ENCODE assay signal across 8 cellular contexts in genomic region chr18:36942264-36942663, GRCh38.
DNase-seq lines count a peak whose midpoint lies in the region; TF ChIP-seq lines count a peak whose summit lies in the region.

No MANE protein-coding gene starts in this region.

- no peak overlapping the region for H3K27ac ChIP-seq in substantia nigra (ENCODE audit: low read depth, low read length, poor library complexity, severe bottlenecking)

- peak; percentile 76 for DNase-seq in D341Med (ENCODE audit: low spot score)
- peak; percentile 10 for DNase-seq in GM19240 (ENCODE audit: insufficient read length, low spot score)
- peak; percentile 38 for DNase-seq in MV-4-11 (lab: John Stamatoyannopoulos, UW)
- peak; percentile 19 for DNase-seq in astrocyte of the cerebellum (ENCODE audit: low read depth)
- no peak for DNase-seq in mesothelial cell of epicardium (ENCODE audit: low spot score in 2 of 2, unreplicated experiment in 2 of 2)
- no peak for DNase-seq in ureter (ENCODE audit: low spot score)
- DNase-seq in DMS79 (lab: John Stamatoyannopoulos, UW) = no peak
- no peak for DNase-seq in substantia nigra (lab: John Stamatoyannopoulos, UW)

- in situ Hi-C loops in astrocyte of the cerebellum (cut with HindIII; ENCODE audit: low sequenced_read_pairs) = no loop called here

- TF ChIP-seq CTCF in astrocyte of the cerebellum (IDR thresholded peaks at IDR 0.05; ENCODE audit: low read depth, low read length, missing control alignments) (peak; percentile 56), mesothelial cell of epicardium (IDR thresholded peaks at IDR 0.05; ENCODE audit: unreplicated experiment) (peak; percentile 63)

- peak overlapping the region; percentile 71 for H3K27ac Mint-ChIP-seq in mesothelial cell of epicardium

- H3K4me3 Mint-ChIP-seq in mesothelial cell of epicardium = no peak overlapping the region

- peaks cover 10% of the 10 kb centered on the region for H3K4me1 Mint-ChIP-seq in mesothelial cell of epicardium

- H3K36me3 Mint-ChIP-seq in mesothelial cell of epicardium = peaks cover 20% of the 10 kb centered on the region

- no peaks in the 10 kb centered on the region for H3K27me3 Mint-ChIP-seq in mesothelial cell of epicardium (ENCODE audit: low read depth)

- peaks cover 22% of the 10 kb centered on the region for H3K9me3 Mint-ChIP-seq in mesothelial cell of epicardium

- H3K4me3 ChIP-seq in astrocyte of the cerebellum (ENCODE audit: low read depth, low read length) = no peak overlapping the region

Comparison
In these comparisons a context has a peak if more than half of its experiments do, and no peak if none do; other contexts are left out.
1. DNase-seq: peak in D341Med (single experiment), GM19240 (single experiment), MV-4-11 (single experiment) and astrocyte of the cerebellum (single experiment); none in mesothelial cell of epicardium (0 of 2), ureter (single experiment), DMS79 (single experiment) and substantia nigra (0 of 49).